ENCODE assay signal across 18 cellular contexts in the genomic region with DNA sequence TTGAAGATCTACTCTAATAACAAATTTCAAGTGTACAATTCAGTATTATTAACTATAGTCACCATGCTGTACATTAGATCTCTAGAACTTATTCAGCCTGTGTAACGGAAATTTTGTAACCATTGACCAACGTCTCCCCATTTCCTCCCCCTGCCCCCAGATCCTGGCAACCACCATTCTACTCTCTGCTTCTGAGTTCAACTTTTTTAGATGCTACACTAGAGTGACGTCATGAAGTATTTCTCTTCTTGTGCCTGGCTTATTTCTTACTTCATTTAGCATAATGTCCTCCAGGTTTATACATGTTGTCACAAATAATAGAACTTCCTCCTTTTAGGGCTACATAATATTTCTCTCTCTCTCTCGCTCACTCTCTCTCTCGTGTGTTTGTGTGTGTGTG.
"Had no signal": no experiment of that assay in that cellular context is flagged by ENCODE, and none has a peak within 500 bp of the region (broad histone marks: within the 10 kb centered on the region; RNA-seq: fewer than 3 reads in every experiment).

No MANE protein-coding gene starts in this region.

- DNase-seq: activated CD4-positive, alpha-beta T cell treated with anti-CD3 and anti-CD28 coated beads for 36 hours; activated CD4-positive, alpha-beta T cell treated with anti-CD3 and anti-CD28 coated beads, Interleukin-2, amount 50 U/mL, for 48 hours; activated gamma-delta T cell treated with Interleukin-2 at 50 U/mL for 16 hours; activated T-cell treated with anti-CD3 and anti-CD28 coated beads for 4 hours; adrenal gland; heart right ventricle; immature natural killer cell; kidney glomerular epithelial cell; left ventricle myocardium inferior; mammary epithelial cell; midbrain; nephron progenitor cell; retina; stimulated activated naive B cell treated with anti-CD40 and anti-IgM and Interleukin-4, amounts not matched to agents 10 μg/mL and 1 μg/mL and 100 μg/mL, for 72 hours; upper lobe of left lung had no signal

- H3K27me3 ChIP-seq: adrenal gland, breast epithelium, upper lobe of left lung had no signal

- H3K27ac ChIP-seq: adrenal gland, breast epithelium, coronary artery, heart right ventricle, left ventricle myocardium inferior, thoracic aorta had no signal

- H3K4me3 ChIP-seq: adrenal gland, breast epithelium, coronary artery, heart right ventricle, left ventricle myocardium inferior, thoracic aorta, upper lobe of left lung had no signal
